Comparison of ENCODE assay signal across 12 cellular contexts in genomic region chr21:46035809-46036695, GRCh38. TPM values are rescaled to one million over a fixed set of nuclear protein-coding genes. Genes with fewer than 3 reads are reported as not detected.
DNase-seq lines count a peak whose midpoint lies in the region; TF ChIP-seq lines count a peak whose summit lies in the region.
"Had no signal": no experiment of that assay in that cellular context is flagged by ENCODE, and none has a peak within 500 bp of the region (broad histone marks: within the 10 kb centered on the region; RNA-seq: fewer than 3 reads in every experiment).

No MANE protein-coding gene starts in this region.

- no peak overlapping the region for H3K4me3 ChIP-seq in hepatocyte
- no peak overlapping the region for H3K4me3 ChIP-seq in skeletal muscle tissue (ENCODE audit: low read length in 3 of 3)

- no peak overlapping the region for H3K4me3 Mint-ChIP-seq in chondrocyte (ENCODE audit: unreplicated experiment)
- H3K4me3 Mint-ChIP-seq: CD4-positive, alpha-beta T cell; H9 had no signal

- H3K27ac ChIP-seq in hepatocyte: peak overlapping the region; percentile 78
- peak overlapping the region; percentile 60 for H3K27ac ChIP-seq in skeletal muscle tissue (ENCODE audit: low read depth, low read length)

- no peaks in the 10 kb centered on the region for H3K36me3 ChIP-seq in hepatocyte (replicated peaks; ENCODE audit: insufficient read depth, low read depth)
- H3K36me3 ChIP-seq in skeletal muscle tissue (ENCODE audit: control insufficient read depth in 3 of 3, insufficient read depth in 3 of 3, low read length in 3 of 3): no peaks in the 10 kb centered on the region

- H3K27me3 ChIP-seq in hepatocyte: no peaks in the 10 kb centered on the region
- peaks cover 6 to 19% (median 11%) of the 10 kb centered on the region in 3 donors for H3K27me3 ChIP-seq in skeletal muscle tissue (ENCODE audit: control insufficient read depth in 3 of 3, insufficient read depth in 3 of 3, low read length in 3 of 3)

- WGBS in hepatocyte (ENCODE audit: low lambda C conversion rate, missing lambda C conversion rate): 73% methylated on average over 44 of the region's 45 CpGs

- DNase-seq in G401 (ENCODE audit: low spot score): peak; percentile 12
- DNase-seq in chondrocyte (ENCODE audit: low spot score): peak; percentile 81
- peak; percentile 53 for DNase-seq in hepatocyte (ENCODE audit: low spot score)
- no peak for DNase-seq in NCI-H1048 (lab: John Stamatoyannopoulos, UW)
- DNase-seq in inferior parietal cortex (ENCODE audit: extremely low spot score): no peak
- no peak for DNase-seq in DMS153 treated with DMSO at 0.1 percent for 48 hours (lab: John Stamatoyannopoulos, UW; ENCODE audit: unreplicated experiment)
- no peak for DNase-seq in HuH-7 (ENCODE audit: low spot score)
- DNase-seq: amygdala; CD4-positive, alpha-beta T cell; H9; NCI-H2227 treated with DMSO at 0.1 percent for 48 hours had no signal

- H3K4me2 ChIP-seq in hepatocyte: no peak overlapping the region

- no peaks in the 10 kb centered on the region for H3K9me2 ChIP-seq in hepatocyte (replicated peaks; ENCODE audit: insufficient read depth)

- TF ChIP-seq CTCF in chondrocyte (IDR thresholded peaks at IDR 0.05) (no peak), hepatocyte (IDR thresholded peaks at IDR 0.05; ENCODE audit: poor library complexity) (no peak)

- no peak overlapping the region for H2AFZ ChIP-seq in hepatocyte

- H3K9me3 ChIP-seq in hepatocyte (ENCODE audit: low read depth) (no peaks in the 10 kb centered on the region), skeletal muscle tissue (ENCODE audit: control insufficient read depth in 3 of 3, low read length in 3 of 3) (no peaks in the 10 kb centered on the region)

- H3K4me1 ChIP-seq in hepatocyte (ENCODE audit: insufficient read depth) (peaks cover 16% of the 10 kb centered on the region), skeletal muscle tissue (ENCODE audit: control insufficient read depth in 3 of 3, insufficient read depth in 3 of 3, low read length in 3 of 3) (peaks cover 7 to 20% (median 10%) of the 10 kb centered on the region in 3 donors)

- no peaks in the 10 kb centered on the region for H3K36me3 Mint-ChIP-seq in chondrocyte (ENCODE audit: low read depth)

- H3K9me3 Mint-ChIP-seq in chondrocyte (ENCODE audit: low read depth): no peaks in the 10 kb centered on the region
- H3K9me3 Mint-ChIP-seq: CD4-positive, alpha-beta T cell; H9 had no signal

- no peak overlapping the region for H3K27ac Mint-ChIP-seq in chondrocyte (ENCODE audit: unreplicated experiment)
- H3K27ac Mint-ChIP-seq: CD4-positive, alpha-beta T cell; H9 had no signal

- in situ Hi-C loops in G401 (cut with HindIII; ENCODE audit: low sequenced_read_pairs): no loop called here

- H3K4me1 Mint-ChIP-seq in chondrocyte (ENCODE audit: low read depth): peaks cover 28% of the 10 kb centered on the region

- no peak overlapping the region for H3K9ac ChIP-seq in skeletal muscle tissue (ENCODE audit: low read depth in 1 of 3, low read length in 3 of 3)

- no peaks in the 10 kb centered on the region for H4K20me1 ChIP-seq in hepatocyte (ENCODE audit: insufficient read depth, poor library complexity, severe bottlenecking)

- no peaks in the 10 kb centered on the region for H3K79me2 ChIP-seq in hepatocyte

- no peaks in the 10 kb centered on the region for H3K27me3 Mint-ChIP-seq in chondrocyte (ENCODE audit: low read depth)
- H3K27me3 Mint-ChIP-seq: CD4-positive, alpha-beta T cell had no signal

RNA-seq across cellular contexts. Expression of gene COL6A1, which starts 54.5 kb away (rescaled TPM):
- 83.0 and 85.1 TPM in 2 replicates for total RNA-seq in G401 (2014; rRNA removed; shearing (Covaris generic))
- total RNA-seq in chondrocyte: 994 to 1,063 TPM (median 1,052 TPM) in 3 replicates
- 193 and 296 TPM in 2 replicates for total RNA-seq in hepatocyte
- polyA plus RNA-seq in hepatocyte: 592 and 616 TPM in 2 replicates
- total RNA-seq in skeletal muscle tissue: 270 TPM

Comparison
In these comparisons a context has a peak if more than half of its experiments do, and no peak if none do; other contexts are left out.
1. DNase-seq: peak in G401 (single experiment), chondrocyte (single experiment) and hepatocyte (single experiment); none in NCI-H1048 (single experiment), inferior parietal cortex (single experiment), DMS153 treated with DMSO at 0.1 percent for 48 hours (single experiment) and HuH-7 (single experiment).